In the genomic region with DNA sequence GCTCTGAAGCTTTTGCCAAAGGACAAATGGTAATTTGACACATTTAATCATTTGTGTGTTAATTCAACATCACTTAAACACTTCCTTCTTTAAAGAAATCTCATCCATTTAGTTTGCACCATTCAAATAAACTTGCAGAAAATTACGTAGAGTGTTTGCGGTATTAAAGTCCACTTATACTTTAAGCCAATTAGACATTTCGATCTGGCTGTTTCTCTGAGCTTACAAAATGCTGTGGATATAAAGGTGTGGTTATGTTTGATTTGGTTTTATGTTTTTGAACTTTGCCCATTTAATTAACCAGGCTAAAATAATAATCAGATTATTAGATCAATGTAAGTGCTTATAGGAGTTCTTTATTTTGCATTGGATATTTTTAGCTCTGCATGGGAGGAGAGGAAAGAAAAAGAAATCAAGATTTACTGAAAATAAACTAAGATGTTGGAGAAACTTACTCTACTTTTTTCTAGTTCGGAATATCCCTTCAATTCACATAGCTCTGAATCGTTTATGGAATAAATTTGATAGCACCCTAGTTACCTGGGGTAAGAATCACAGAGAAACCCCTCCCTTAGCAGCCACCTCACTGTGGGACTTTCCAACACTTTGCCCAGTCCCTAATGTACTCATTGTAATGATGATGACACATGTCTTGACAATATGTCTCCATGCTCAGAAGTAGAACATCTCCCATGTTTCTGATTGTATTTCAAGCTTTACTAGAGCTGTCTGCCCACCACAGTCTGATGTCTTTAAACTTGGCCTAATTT, we compare ENCODE assay signal across 10 cellular contexts.
A peak's percentile ranks its signal among the peaks of the same experiment; 100 is the strongest.
DNase-seq lines count a peak whose midpoint lies in the region; ATAC-seq and TF ChIP-seq lines count a peak whose summit lies in the region.
"Had no signal": no experiment of that assay in that cellular context is flagged by ENCODE, and none has a peak within 500 bp of the region (broad histone marks: within the 10 kb centered on the region; RNA-seq: fewer than 3 reads in every experiment).

No MANE protein-coding gene starts in this region.

- H3K4me1 ChIP-seq in mucosa of descending colon (ENCODE audit: low read depth): peaks cover 6% of the 10 kb centered on the region
- H3K4me1 ChIP-seq: BE2C had no signal

- no peaks in the 10 kb centered on the region for H3K36me3 ChIP-seq in mucosa of descending colon (ENCODE audit: low read depth)
- H3K36me3 ChIP-seq: BE2C had no signal

- peak overlapping the region; percentile 85 for H3K27ac ChIP-seq in 22Rv1

- intact Hi-C loops in mucosa of descending colon (cut with DNase I, micrococcal nuclease): no loop called here

- no peak overlapping the region for H3K4me3 ChIP-seq in mucosa of descending colon

- TF ChIP-seq CTCF in 22Rv1 (IDR thresholded peaks at IDR 0.05) (no peak), mucosa of descending colon (IDR thresholded peaks at IDR 0.05) (no peak), omental fat pad (IDR thresholded peaks at IDR 0.05) (no peak)

- peak; percentile 62 for DNase-seq in NCI-H1436 (lab: John Stamatoyannopoulos, UW)
- DNase-seq in activated T-cell treated with anti-CD3 and anti-CD28 coated beads, Interleukin-2, amount 50 U/mL, for 1 hour: peak; percentile 45
- no peak for DNase-seq in mucosa of descending colon
- DNase-seq in omental fat pad (ENCODE audit: low spot score): no peak
- DNase-seq in NCI-H1694 (lab: John Stamatoyannopoulos, UW): no peak
- DNase-seq: BE2C, NCI-H1105 treated with DMSO at 0.1 percent for 48 hours had no signal

- H3K9me3 ChIP-seq in mucosa of descending colon: no peaks in the 10 kb centered on the region
- H3K9me3 ChIP-seq: BE2C had no signal

- peak; percentile 72 for ATAC-seq in mucosa of descending colon
- no peak for ATAC-seq in HG02938 (IDR thresholded peaks at IDR 0.05; ENCODE audit: unreplicated experiment)
- no peak for ATAC-seq in HG02571 (IDR thresholded peaks at IDR 0.05; ENCODE audit: unreplicated experiment)
- ATAC-seq in omental fat pad (ENCODE audit: low FRiP score): no peak

Comparison
In these comparisons a context has a peak if more than half of its experiments do, and no peak if none do; other contexts are left out.
1. DNase-seq: peak in NCI-H1436 (single experiment) and activated T-cell treated with anti-CD3 and anti-CD28 coated beads, Interleukin-2, amount 50 U/mL, for 1 hour (single experiment); none in mucosa of descending colon (0 of 3), omental fat pad (single experiment) and NCI-H1694 (single experiment).